In genomic region chr11:124724854-124725718, GRCh38 we compare ENCODE assay signal across 8 cellular contexts. TPM values are rescaled to one million over a fixed set of nuclear protein-coding genes. Genes with fewer than 3 reads are reported as not detected.
DNase-seq lines count a peak whose midpoint lies in the region; ATAC-seq and TF ChIP-seq lines count a peak whose summit lies in the region.

No MANE protein-coding gene starts in this region.

- TF ChIP-seq POLR2A in upper lobe of left lung (IDR thresholded peaks at IDR 0.05), result peak in 1 of 4 donors; percentile 53

- peak overlapping the region; percentile 65 for H2AFZ ChIP-seq in SK-N-SH (ENCODE audit: low read depth)

- no peaks in the 10 kb centered on the region for H3K9me2 ChIP-seq in SK-N-SH

- CTCF ChIA-PET in SK-N-SH (lab: Yijun Ruan, JAX), result interaction anchor here (1.2 to 2.7 kb wide), 4 partner anchors 14 to 38 kb away, joined by 3 to 11 read pairs (median 5); partner anchors contain the start of gene NRGN

- H3K27me3 ChIP-seq in SK-N-SH (ENCODE audit: insufficient read depth), result no peaks in the 10 kb centered on the region
- H3K27me3 ChIP-seq in upper lobe of left lung, result no peaks in the 10 kb centered on the region

- no peak for ATAC-seq in SK-N-SH treated with all-trans-retinoic acid at 6 μM for 48 hours
- ATAC-seq in HG03196 (IDR thresholded peaks at IDR 0.05; ENCODE audit: unreplicated experiment), result peak; percentile 96
- peak; percentile 69 to 93 for ATAC-seq in upper lobe of left lung (ENCODE audit: low FRiP score in 2 of 2)

- POLR2A ChIA-PET in SK-N-SH (lab: Yijun Ruan, JAX), result no interaction called here

- H3K27ac ChIP-seq in SK-N-SH (ENCODE audit: low read depth in 2 of 2, low read length in 1 of 2), result peak overlapping the region in 1 of 2 experiments; percentile 46; a peak in 1 of 4 replicates
- peak overlapping the region; percentile 38 to 69 for H3K27ac ChIP-seq in coronary artery
- peak overlapping the region; percentile 59 to 83 (median 68) for H3K27ac ChIP-seq in upper lobe of left lung

- no peaks in the 10 kb centered on the region for H3K36me3 ChIP-seq in SK-N-SH (replicated peaks in 1 of 2; ENCODE audit: control insufficient read depth in 1 of 2, insufficient read depth in 2 of 2, low read length in 1 of 2)
- H3K36me3 ChIP-seq in upper lobe of left lung, result no peaks in the 10 kb centered on the region

- 67% methylated on average over 16 of the region's 16 CpGs for WGBS in SK-N-SH (ENCODE audit: low lambda C conversion rate)
- 22 to 31% methylated on average over 15 to 16 of the region's 16 CpGs for WGBS in upper lobe of left lung, 2 donors

- no peak for TF ChIP-seq RAD21 in SK-N-SH (IDR thresholded peaks at IDR 0.05; ENCODE audit: low read length)

- TF ChIP-seq EP300 in SK-N-SH (IDR thresholded peaks at IDR 0.05; ENCODE audit: borderline replicate concordance in 1 of 2, low read depth in 1 of 2, low read length in 1 of 2) (no peak), upper lobe of left lung (IDR thresholded peaks at IDR 0.05) (peak in 3 of 4 donors; percentile 56 to 85 (median 73))

- no peak for DNase-seq in SK-N-SH
- DNase-seq in coronary artery (ENCODE audit: low spot score), result no peak
- DNase-seq in upper lobe of left lung, result peak in 1 of 2 donors; percentile 89
- no peak for DNase-seq in DMS114 treated with DMSO at 0.1 percent for 48 hours (lab: John Stamatoyannopoulos, UW; ENCODE audit: unreplicated experiment)
- no peak for DNase-seq in CD1c-positive myeloid dendritic cell (ENCODE audit: extremely low spot score)
- no peak for DNase-seq in posterior cingulate gyrus

- no peak overlapping the region for H3K4me3 ChIP-seq in SK-N-SH (ENCODE audit: low read depth in 2 of 2, low read length in 1 of 2)
- H3K4me3 ChIP-seq in coronary artery, result peak overlapping the region; percentile 12
- H3K4me3 ChIP-seq in upper lobe of left lung, result peak overlapping the region in 2 of 4 donors; percentile 23 to 24

- H3F3A ChIP-seq in SK-N-SH (replicated peaks; ENCODE audit: insufficient read depth), result peaks cover 11% of the 10 kb centered on the region

- intact Hi-C loops in posterior cingulate gyrus (cut with DNase I), result no loop called here

- H3K9me3 ChIP-seq in SK-N-SH (no peaks in the 10 kb centered on the region), upper lobe of left lung (no peaks in the 10 kb centered on the region)

- no peak for TF ChIP-seq CTCF in SK-N-SH (IDR thresholded peaks at IDR 0.05)
- TF ChIP-seq CTCF in coronary artery (IDR thresholded peaks at IDR 0.05), result no peak
- TF ChIP-seq CTCF in upper lobe of left lung (IDR thresholded peaks at IDR 0.05), result no peak

- no peaks in the 10 kb centered on the region for H3K79me2 ChIP-seq in SK-N-SH (ENCODE audit: insufficient read depth)

- peak overlapping the region; percentile 56 for H3K4me2 ChIP-seq in SK-N-SH

- peaks cover 5 to 22% of the 10 kb centered on the region in 2 experiments; a peak in 2 of 4 replicates for H3K4me1 ChIP-seq in SK-N-SH (ENCODE audit: control insufficient read depth in 1 of 2, insufficient read depth in 2 of 2, low read depth in 1 of 2, low read length in 1 of 2)
- peaks cover 19 to 35% (median 27%) of the 10 kb centered on the region in 4 donors for H3K4me1 ChIP-seq in upper lobe of left lung

- no peaks in the 10 kb centered on the region for H4K20me1 ChIP-seq in SK-N-SH (ENCODE audit: insufficient read depth)

- no peak overlapping the region for H3K9ac ChIP-seq in SK-N-SH

TF ChIP-seq in SK-N-SH, 30 proteins besides CTCF, POLR2A, EP300 and RAD21:
- TF ChIP-seq, protein P1, sequence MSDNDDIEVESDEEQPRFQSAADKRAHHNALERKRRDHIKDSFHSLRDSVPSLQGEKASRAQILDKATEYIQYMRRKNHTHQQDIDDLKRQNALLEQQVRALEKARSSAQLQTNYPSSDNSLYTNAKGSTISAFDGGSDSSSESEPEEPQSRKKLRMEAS (IDR thresholded peaks at IDR 0.05; ENCODE audit: low read depth), result no peak
- TF ChIP-seq, protein P2, sequence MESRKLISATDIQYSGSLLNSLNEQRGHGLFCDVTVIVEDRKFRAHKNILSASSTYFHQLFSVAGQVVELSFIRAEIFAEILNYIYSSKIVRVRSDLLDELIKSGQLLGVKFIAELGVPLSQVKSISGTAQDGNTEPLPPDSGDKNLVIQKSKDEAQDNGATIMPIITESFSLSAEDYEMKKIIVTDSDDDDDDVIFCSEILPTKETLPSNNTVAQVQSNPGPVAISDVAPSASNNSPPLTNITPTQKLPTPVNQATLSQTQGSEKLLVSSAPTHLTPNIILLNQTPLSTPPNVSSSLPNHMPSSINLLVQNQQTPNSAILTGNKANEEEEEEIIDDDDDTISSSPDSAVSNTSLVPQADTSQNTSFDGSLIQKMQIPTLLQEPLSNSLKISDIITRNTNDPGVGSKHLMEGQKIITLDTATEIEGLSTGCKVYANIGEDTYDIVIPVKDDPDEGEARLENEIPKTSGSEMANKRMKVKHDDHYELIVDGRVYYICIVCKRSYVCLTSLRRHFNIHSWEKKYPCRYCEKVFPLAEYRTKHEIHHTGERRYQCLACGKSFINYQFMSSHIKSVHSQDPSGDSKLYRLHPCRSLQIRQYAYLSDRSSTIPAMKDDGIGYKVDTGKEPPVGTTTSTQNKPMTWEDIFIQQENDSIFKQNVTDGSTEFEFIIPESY (IDR thresholded peaks at IDR 0.05; ENCODE audit: borderline replicate concordance, low read depth), result no peak
- TF ChIP-seq JUND (IDR thresholded peaks at IDR 0.05), result no peak
- TF ChIP-seq, protein P3, sequence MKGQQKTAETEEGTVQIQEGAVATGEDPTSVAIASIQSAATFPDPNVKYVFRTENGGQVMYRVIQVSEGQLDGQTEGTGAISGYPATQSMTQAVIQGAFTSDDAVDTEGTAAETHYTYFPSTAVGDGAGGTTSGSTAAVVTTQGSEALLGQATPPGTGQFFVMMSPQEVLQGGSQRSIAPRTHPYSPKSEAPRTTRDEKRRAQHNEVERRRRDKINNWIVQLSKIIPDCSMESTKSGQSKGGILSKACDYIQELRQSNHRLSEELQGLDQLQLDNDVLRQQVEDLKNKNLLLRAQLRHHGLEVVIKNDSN (IDR thresholded peaks at IDR 0.05; ENCODE audit: borderline replicate concordance, low read depth), result no peak
- no peak for TF ChIP-seq MEF2A (IDR thresholded peaks at IDR 0.05; ENCODE audit: borderline replicate concordance, low read depth)

TF ChIP-seq in SK-N-SH treated with all-trans-retinoic acid at 6 μM for 48 hours, 23 proteins besides CTCF, POLR2A, EP300 and RAD21:
- TF ChIP-seq ZNF565 (CRISPR knock-in tag; conservative IDR thresholded peaks at IDR 0.05; ENCODE audit: low read depth) (no peak), ZFP30 (CRISPR knock-in tag; IDR thresholded peaks at IDR 0.05) (no peak), ESRRG (CRISPR knock-in tag; IDR thresholded peaks at IDR 0.05) (no peak), POU6F1 (CRISPR knock-in tag; IDR thresholded peaks at IDR 0.05; ENCODE audit: borderline replicate concordance, low read depth) (no peak), PPARA (CRISPR knock-in tag; IDR thresholded peaks at IDR 0.05; ENCODE audit: borderline replicate concordance) (no peak)
- TF ChIP-seq, protein P4, sequence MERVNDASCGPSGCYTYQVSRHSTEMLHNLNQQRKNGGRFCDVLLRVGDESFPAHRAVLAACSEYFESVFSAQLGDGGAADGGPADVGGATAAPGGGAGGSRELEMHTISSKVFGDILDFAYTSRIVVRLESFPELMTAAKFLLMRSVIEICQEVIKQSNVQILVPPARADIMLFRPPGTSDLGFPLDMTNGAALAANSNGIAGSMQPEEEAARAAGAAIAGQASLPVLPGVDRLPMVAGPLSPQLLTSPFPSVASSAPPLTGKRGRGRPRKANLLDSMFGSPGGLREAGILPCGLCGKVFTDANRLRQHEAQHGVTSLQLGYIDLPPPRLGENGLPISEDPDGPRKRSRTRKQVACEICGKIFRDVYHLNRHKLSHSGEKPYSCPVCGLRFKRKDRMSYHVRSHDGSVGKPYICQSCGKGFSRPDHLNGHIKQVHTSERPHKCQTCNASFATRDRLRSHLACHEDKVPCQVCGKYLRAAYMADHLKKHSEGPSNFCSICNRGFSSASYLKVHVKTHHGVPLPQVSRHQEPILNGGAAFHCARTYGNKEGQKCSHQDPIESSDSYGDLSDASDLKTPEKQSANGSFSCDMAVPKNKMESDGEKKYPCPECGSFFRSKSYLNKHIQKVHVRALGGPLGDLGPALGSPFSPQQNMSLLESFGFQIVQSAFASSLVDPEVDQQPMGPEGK (CRISPR knock-in tag; IDR thresholded peaks at IDR 0.05; ENCODE audit: borderline replicate concordance), result no peak

RNA-seq across cellular contexts. Expression of gene NRGN, which starts 14.7 kb away (rescaled TPM):
- 3.1 and 6.8 TPM in 2 replicates for polyA plus RNA-seq in SK-N-SH (2012; rRNA removed)
- polyA plus RNA-seq in SK-N-SH (2012; cell fraction: cytosol; rRNA removed), result 2.7 and 4.1 TPM in 2 replicates
- 6.2 and 8.0 TPM in 2 replicates for polyA plus RNA-seq in SK-N-SH (2012; cell fraction: nucleus; rRNA removed)
- total RNA-seq in upper lobe of left lung, result 100 to 1,000 TPM in 1 of 6 donors, 10 to 100 TPM in 5; 30.9 to 111 (median 77.6) TPM

RNA-seq across cellular contexts. Expression of gene VSIG2, which starts 27.0 kb away (rescaled TPM):
- 0.06 TPM in 1 of 2 replicates, not detected in the other for polyA plus RNA-seq in SK-N-SH (2012; rRNA removed)
- polyA plus RNA-seq in SK-N-SH (2012; cell fraction: cytosol; rRNA removed), result not detected in 2 replicates
- polyA plus RNA-seq in SK-N-SH (2012; cell fraction: nucleus; rRNA removed), result 0.07 and 0.08 TPM in 2 replicates
- 10 to 100 TPM; 32.5 to 55.3 (median 40.2) TPM for total RNA-seq in upper lobe of left lung

RNA-seq across cellular contexts. Expression of gene ESAM, which starts 37.0 kb away (rescaled TPM):
- 1.3 and 1.4 TPM in 2 replicates for polyA plus RNA-seq in SK-N-SH (2012; rRNA removed)
- polyA plus RNA-seq in SK-N-SH (2012; cell fraction: cytosol; rRNA removed), result 0.40 and 0.71 TPM in 2 replicates
- 14.9 and 16.5 TPM in 2 replicates for polyA plus RNA-seq in SK-N-SH (2012; cell fraction: nucleus; rRNA removed)
- 100 to 1,000 TPM in 4 of 6 donors, 10 to 100 TPM in 2; 39.8 to 177 (median 128) TPM for total RNA-seq in upper lobe of left lung

RNA-seq across cellular contexts. Expression of gene SPA17, which starts 51.4 kb away (rescaled TPM):
- polyA plus RNA-seq in SK-N-SH (2012; rRNA removed), result 7.7 and 11.7 TPM in 2 replicates
- 14.6 and 17.8 TPM in 2 replicates for polyA plus RNA-seq in SK-N-SH (2012; cell fraction: cytosol; rRNA removed)
- 1.8 and 3.8 TPM in 2 replicates for polyA plus RNA-seq in SK-N-SH (2012; cell fraction: nucleus; rRNA removed)
- total RNA-seq in upper lobe of left lung, result 10 to 100 TPM in 2 of 6 donors, 1 to 10 TPM in 4; 3.6 to 28.0 (median 7.6) TPM

RNA-seq across cellular contexts. Expression of gene SIAE, which starts 51.5 kb away (rescaled TPM):
- 27.9 and 47.0 TPM in 2 replicates for polyA plus RNA-seq in SK-N-SH (2012; rRNA removed)
- polyA plus RNA-seq in SK-N-SH (2012; cell fraction: cytosol; rRNA removed), result 35.8 and 36.8 TPM in 2 replicates
- 30.8 and 43.9 TPM in 2 replicates for polyA plus RNA-seq in SK-N-SH (2012; cell fraction: nucleus; rRNA removed)
- 10 to 100 TPM; 21.6 to 42.7 (median 29.3) TPM for total RNA-seq in upper lobe of left lung
